In the genomic region with DNA sequence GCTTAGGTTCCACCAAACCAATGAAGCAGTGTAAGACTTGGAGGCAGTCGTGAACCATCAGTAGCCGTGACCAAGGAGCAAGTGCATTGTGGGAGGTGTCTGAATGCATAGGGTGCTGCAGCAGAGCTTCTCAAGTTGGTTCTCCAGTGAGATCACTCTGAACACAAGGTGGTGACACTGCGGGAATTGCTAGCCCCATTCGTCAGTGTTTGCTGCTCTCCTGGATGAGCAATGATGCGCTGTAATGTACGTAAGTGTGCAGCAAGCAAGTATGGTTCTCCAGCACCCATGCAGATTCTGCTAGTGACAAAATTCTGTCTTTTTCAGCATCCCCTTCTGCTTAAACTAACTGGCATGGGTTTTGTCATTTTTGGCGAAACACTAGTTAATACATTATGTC, we compare ENCODE assay signal across 17 cellular contexts.
"Had no signal": no experiment of that assay in that cellular context is flagged by ENCODE, and none has a peak within 500 bp of the region (broad histone marks: within the 10 kb centered on the region; RNA-seq: fewer than 3 reads in every experiment).

No MANE protein-coding gene starts in this region.

- H3K36me3 ChIP-seq: esophagus muscularis mucosa, gastroesophageal sphincter, heart left ventricle, left lung, lower lobe of right lung had no signal

- H2AFZ ChIP-seq: hepatocyte had no signal

- DNase-seq: dermis blood vessel endothelial cell; dorsolateral prefrontal cortex; effector CD4-positive, alpha-beta T cell; effector memory CD4-positive, alpha-beta T cell; foreskin keratinocyte; heart left ventricle; hypothalamus; left cardiac atrium; left lung; left ventricle myocardium superior; lower lobe of right lung; mesendoderm; midbrain had no signal

- ATAC-seq: foreskin keratinocyte, gastroesophageal sphincter, heart left ventricle, left cardiac atrium, left lung, left ventricle myocardium superior, lower lobe of right lung had no signal

- H3K4me3 ChIP-seq: coronary artery, dorsolateral prefrontal cortex, esophagus muscularis mucosa, gastroesophageal sphincter, heart left ventricle, hepatocyte, left lung, lower lobe of right lung had no signal

- H3K27ac ChIP-seq: coronary artery, dorsolateral prefrontal cortex, esophagus muscularis mucosa, foreskin keratinocyte, gastroesophageal sphincter, heart left ventricle, hepatocyte, left lung, lower lobe of right lung had no signal

- H3K9me3 ChIP-seq: esophagus muscularis mucosa, gastroesophageal sphincter, heart left ventricle, left lung, lower lobe of right lung had no signal

- H3K27me3 ChIP-seq: dorsolateral prefrontal cortex, esophagus muscularis mucosa, gastroesophageal sphincter, hepatocyte, left lung had no signal

- H3K4me1 ChIP-seq: esophagus muscularis mucosa, foreskin keratinocyte, gastroesophageal sphincter, heart left ventricle, left lung, lower lobe of right lung had no signal

- H3K4me2 ChIP-seq: hepatocyte had no signal

- H3K79me2 ChIP-seq: hepatocyte had no signal
